ENCODE assay signal across 1 cellular context in the genomic region with DNA sequence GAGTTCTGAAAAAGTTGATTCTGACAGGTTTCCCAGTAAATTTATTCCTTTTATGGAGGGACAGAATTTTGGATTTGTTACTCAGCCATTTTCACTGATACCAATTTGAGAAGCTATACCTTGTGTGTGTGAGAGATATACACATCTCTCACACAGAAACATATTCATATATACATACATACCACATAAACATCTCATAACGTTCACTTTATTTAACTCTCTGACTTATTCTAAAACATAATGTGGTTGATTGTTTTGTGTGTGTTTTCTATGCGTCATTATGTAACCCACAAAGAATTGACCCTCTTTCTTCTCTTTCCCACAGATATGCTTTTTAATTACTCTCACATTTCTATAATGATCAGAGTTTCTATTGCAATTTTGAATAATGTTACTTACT.
TF ChIP-seq lines count a peak whose summit lies in the region.

No MANE protein-coding gene starts in this region.

TF ChIP-seq in A549, 52 proteins besides CTCF, POLR2A, EP300 and RAD21 (continued from another document):
- TF ChIP-seq REST (IDR thresholded peaks at IDR 0.05) = no peak
- no peak for TF ChIP-seq FOSB (CRISPR knock-in tag; IDR thresholded peaks at IDR 0.05)
- TF ChIP-seq EHMT2 (IDR thresholded peaks at IDR 0.05; ENCODE audit: low read depth) = no peak
- no peak for TF ChIP-seq ELK1 (IDR thresholded peaks at IDR 0.05; ENCODE audit: low read depth, low read length)
- TF ChIP-seq ESRRA (IDR thresholded peaks at IDR 0.05; ENCODE audit: borderline replicate concordance, low read length) = no peak
- no peak for TF ChIP-seq MYC (IDR thresholded peaks at IDR 0.05; ENCODE audit: borderline replicate concordance, low read length)
- no peak for TF ChIP-seq HMGXB4 (CRISPR knock-in tag; IDR thresholded peaks at IDR 0.05; ENCODE audit: borderline replicate concordance)
